ENCODE assay signal across 6 cellular contexts in the genomic region with DNA sequence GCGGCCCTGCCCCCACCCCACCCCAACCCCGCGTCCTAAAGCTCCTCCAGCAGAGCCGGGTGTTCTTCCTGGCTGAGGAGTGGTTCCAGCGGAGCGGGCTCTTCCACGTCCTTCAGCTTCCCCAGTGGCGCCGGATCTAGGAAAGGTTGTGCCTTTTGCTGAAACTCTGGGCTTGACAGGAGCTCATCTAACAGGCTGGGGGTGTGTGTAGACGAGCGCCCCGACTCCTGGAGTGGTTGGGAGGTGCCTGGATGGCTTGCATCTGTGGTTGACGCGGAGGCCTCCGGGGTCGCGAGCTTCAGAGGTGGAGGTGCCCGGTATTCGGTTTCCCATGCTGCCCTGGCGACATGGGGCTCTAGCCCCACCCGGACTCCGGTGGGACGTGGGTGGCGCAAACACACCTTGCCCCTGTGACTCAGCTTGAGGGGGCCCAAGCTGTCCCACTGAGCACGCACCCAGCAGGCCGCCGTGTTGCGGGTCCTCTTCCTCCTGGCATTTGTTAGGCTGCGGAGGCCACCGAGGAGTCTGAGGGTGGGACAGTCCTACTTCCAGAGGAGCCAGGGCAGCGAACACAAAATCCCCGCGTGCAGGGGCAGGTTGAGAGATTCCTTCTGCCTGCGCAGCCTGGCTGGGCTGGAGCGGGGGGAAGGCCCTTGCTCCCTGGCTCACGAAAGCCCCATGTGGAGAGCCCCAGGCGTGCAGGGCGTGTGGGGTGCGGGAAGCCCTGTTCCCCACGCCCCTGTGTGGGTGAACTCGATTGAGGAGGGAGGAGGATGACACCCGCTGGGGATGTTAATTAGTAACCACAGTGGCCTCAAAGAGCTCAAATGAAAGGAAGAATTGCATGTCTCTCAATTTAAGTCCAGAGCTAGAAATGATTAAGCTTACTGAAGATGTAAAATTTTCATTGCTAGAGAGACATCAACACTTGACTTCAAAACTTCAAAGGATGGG.
DNase-seq lines count a peak whose midpoint lies in the region; ATAC-seq and TF ChIP-seq lines count a peak whose summit lies in the region.
"Not testable (repeated sequence)": the region's sequence is repeated elsewhere in the genome, so short reads cannot be mapped to it uniquely, and the experiment has no call there.

No MANE protein-coding gene starts in this region.

- H3K4me1 ChIP-seq in mucosa of descending colon (ENCODE audit: low read depth); trophoblast cell (ENCODE audit: control insufficient read depth in 1 of 2, insufficient read depth in 2 of 2, low read length in 2 of 2); upper lobe of right lung: not testable (repeated sequence)

- H3K4me3 ChIP-seq in mucosa of descending colon, upper lobe of right lung: not testable (repeated sequence)
- peak overlapping the region; percentile 30 for H3K4me3 ChIP-seq in trophoblast cell (ENCODE audit: low read depth, low read length)

- peak overlapping the region; percentile 27 for H3K27ac Mint-ChIP-seq in activated naive CD4-positive, alpha-beta T cell treated with anti-CD3 and anti-CD28 coated beads, Interleukin-2, amount 50 U/mL, for 24 hours

- H2BK120ac ChIP-seq in trophoblast cell (ENCODE audit: insufficient read depth, low read length, poor library complexity), result not testable (repeated sequence)

- not testable (repeated sequence) for H3K27me3 Mint-ChIP-seq in activated naive CD4-positive, alpha-beta T cell treated with anti-CD3 and anti-CD28 coated beads, Interleukin-2, amount 50 U/mL, for 24 hours

- H3K4me1 Mint-ChIP-seq in activated naive CD4-positive, alpha-beta T cell treated with anti-CD3 and anti-CD28 coated beads, Interleukin-2, amount 50 U/mL, for 24 hours, result not testable (repeated sequence)

- H2AK5ac ChIP-seq in trophoblast cell (ENCODE audit: low read length), result not testable (repeated sequence)

- peaks cover 84% of the 10 kb centered on the region for H3K9me3 ChIP-seq in mucosa of descending colon
- H3K9me3 ChIP-seq in trophoblast cell (ENCODE audit: insufficient read depth, low read depth, low read length), result peaks cover 37% of the 10 kb centered on the region
- H3K9me3 ChIP-seq in upper lobe of right lung, result peaks cover 28% of the 10 kb centered on the region

- not testable (repeated sequence) for H2BK12ac ChIP-seq in trophoblast cell (ENCODE audit: low read length)

- not testable (repeated sequence) for H3K18ac ChIP-seq in trophoblast cell (ENCODE audit: low read length)

- TF ChIP-seq CTCF in mucosa of descending colon (IDR thresholded peaks at IDR 0.05); upper lobe of right lung (IDR thresholded peaks at IDR 0.05): not testable (repeated sequence)

- DNase-seq in ELF-1 (ENCODE audit: low read depth, low spot score) (peak; percentile 18), left lobe of liver (ENCODE audit: low spot score) (peak; percentile 41), mucosa of descending colon (peak in 2 of 3 donors; percentile 22 to 53), upper lobe of right lung (peak; percentile 62)
- DNase-seq in trophoblast cell, result not testable (repeated sequence)

- not testable (repeated sequence) for H3K23ac ChIP-seq in trophoblast cell (ENCODE audit: low read length)

- not testable (repeated sequence) for ATAC-seq in left lobe of liver, mucosa of descending colon, upper lobe of right lung

- not testable (repeated sequence) for H3K36me3 Mint-ChIP-seq in activated naive CD4-positive, alpha-beta T cell treated with anti-CD3 and anti-CD28 coated beads, Interleukin-2, amount 50 U/mL, for 24 hours

- not testable (repeated sequence) for H3K4me3 Mint-ChIP-seq in activated naive CD4-positive, alpha-beta T cell treated with anti-CD3 and anti-CD28 coated beads, Interleukin-2, amount 50 U/mL, for 24 hours

- H2AFZ ChIP-seq in trophoblast cell (ENCODE audit: insufficient read depth, low read length, poor library complexity), result not testable (repeated sequence)

- H3K79me2 ChIP-seq in trophoblast cell (ENCODE audit: control insufficient read depth, insufficient read depth, low read length, poor library complexity), result not testable (repeated sequence)

- not testable (repeated sequence) for H3K27ac ChIP-seq in trophoblast cell (ENCODE audit: low read depth, low read length); upper lobe of right lung

- not testable (repeated sequence) for H3K27me3 ChIP-seq in trophoblast cell (ENCODE audit: insufficient read depth, low read length); upper lobe of right lung

- not testable (repeated sequence) for H2BK5ac ChIP-seq in trophoblast cell (ENCODE audit: low read depth, low read length, poor library complexity)

- WGBS in trophoblast cell (ENCODE audit: extremely low coverage, insufficient coverage, insufficient read length), result no CpG with 5 or more reads among the region's 42 CpGs

- not testable (repeated sequence) for H3K4me2 ChIP-seq in trophoblast cell (ENCODE audit: low read length)

- not testable (repeated sequence) for H3K4ac ChIP-seq in trophoblast cell (ENCODE audit: low read depth, low read length)

- not testable (repeated sequence) for H3K36me3 ChIP-seq in mucosa of descending colon (ENCODE audit: low read depth); trophoblast cell (ENCODE audit: control insufficient read depth in 1 of 2, insufficient read depth in 2 of 2, low read length in 2 of 2); upper lobe of right lung

- intact Hi-C loops in mucosa of descending colon (cut with DNase I, micrococcal nuclease); upper lobe of right lung (cut with DNase I): not testable (repeated sequence)

- peaks cover 18% of the 10 kb centered on the region for H3K9me3 Mint-ChIP-seq in activated naive CD4-positive, alpha-beta T cell treated with anti-CD3 and anti-CD28 coated beads, Interleukin-2, amount 50 U/mL, for 24 hours

- not testable (repeated sequence) for H3K14ac ChIP-seq in trophoblast cell (ENCODE audit: low read length)

- not testable (repeated sequence) for H3K9ac ChIP-seq in trophoblast cell (ENCODE audit: low read length)

- not testable (repeated sequence) for H4K12ac ChIP-seq in trophoblast cell (ENCODE audit: low read depth, low read length)

- H4K8ac ChIP-seq in trophoblast cell (ENCODE audit: low read depth, low read length), result not testable (repeated sequence)

- H4K91ac ChIP-seq in trophoblast cell (ENCODE audit: low read depth, low read length), result not testable (repeated sequence)

- H3K79me1 ChIP-seq in trophoblast cell (ENCODE audit: low read length), result not testable (repeated sequence)
